ENCODE assay signal across 2 cellular contexts in genomic region chrX:119206203-119206602, GRCh38.
A peak's percentile ranks its signal among the peaks of the same experiment; 100 is the strongest.
TF ChIP-seq lines count a peak whose summit lies in the region.

No MANE protein-coding gene starts in this region.

TF ChIP-seq in WTC11, 78 proteins besides CTCF, POLR2A, EP300 and RAD21 (continued from another document):
- TF ChIP-seq E2F4 (CRISPR knock-in tag; IDR thresholded peaks at IDR 0.05; ENCODE audit: borderline replicate concordance, low read depth) (no peak), ETV6 (CRISPR knock-in tag; IDR thresholded peaks at IDR 0.05) (no peak), RORB (CRISPR knock-in tag; IDR thresholded peaks at IDR 0.05) (no peak), ARID4B (CRISPR knock-in tag; IDR thresholded peaks at IDR 0.05; ENCODE audit: borderline replicate concordance) (no peak), GABPB1 (CRISPR knock-in tag; IDR thresholded peaks at IDR 0.05) (peak; percentile 94), AR (CRISPR knock-in tag; IDR thresholded peaks at IDR 0.05) (no peak), KAT7 (CRISPR knock-in tag; IDR thresholded peaks at IDR 0.05; ENCODE audit: borderline replicate concordance) (no peak)

TF ChIP-seq in HepG2, 621 proteins besides CTCF, POLR2A, EP300 and RAD21:
- no peak for TF ChIP-seq SKIL (CRISPR knock-in tag; IDR thresholded peaks at IDR 0.05; ENCODE audit: borderline replicate concordance)
- TF ChIP-seq ZBTB14 (CRISPR knock-in tag; IDR thresholded peaks at IDR 0.05) = no peak
- TF ChIP-seq ZNF274 (CRISPR knock-in tag; IDR thresholded peaks at IDR 0.05) = no peak
- TF ChIP-seq PHF20 (CRISPR knock-in tag; IDR thresholded peaks at IDR 0.05) = no peak
- TF ChIP-seq ATF3 (CRISPR knock-in tag; IDR thresholded peaks at IDR 0.05) = 0 out of 2 replicates have a peak, but pooled peaks have one; percentile 42
- TF ChIP-seq HMG20A (CRISPR knock-in tag; IDR thresholded peaks at IDR 0.05; ENCODE audit: borderline replicate concordance) = no peak
- TF ChIP-seq DR1 (CRISPR knock-in tag; IDR thresholded peaks at IDR 0.05) = no peak
- TF ChIP-seq CEBPB (IDR thresholded peaks at IDR 0.05; ENCODE audit: borderline replicate concordance, low read depth, low read length) = peak; percentile 92
- TF ChIP-seq ATF4 (CRISPR knock-in tag; IDR thresholded peaks at IDR 0.05) = peak in 1 of 2 experiments; percentile 95; a peak in 2 of 4 replicates
- peak; percentile 82 for TF ChIP-seq CEBPG (CRISPR knock-in tag; IDR thresholded peaks at IDR 0.05)
